In genomic region chr11:22407899-22408298, GRCh38 we compare ENCODE assay signal across 16 cellular contexts.
DNase-seq lines count a peak whose midpoint lies in the region; FAIRE-seq and TF ChIP-seq lines count a peak whose summit lies in the region.
"Had no signal": no experiment of that assay in that cellular context is flagged by ENCODE, and none has a peak within 500 bp of the region (broad histone marks: within the 10 kb centered on the region; RNA-seq: fewer than 3 reads in every experiment).

No MANE protein-coding gene starts in this region.

- FAIRE-seq in RCC 7860 (lab: Jason Lieb, UNC): no peak
- FAIRE-seq: D721Med had no signal

- no peaks in the 10 kb centered on the region for H3K27me3 Mint-ChIP-seq in neural crest cell (ENCODE audit: low read depth)

- no peak for TF ChIP-seq CTCF in neural crest cell (conservative IDR thresholded peaks at IDR 0.05)

- DNase-seq in DMS79 treated with DMSO at 0.1 percent for 48 hours (lab: John Stamatoyannopoulos, UW) (peak; percentile 78), NCI-H1092 treated with DMSO at 0.1 percent for 48 hours (lab: John Stamatoyannopoulos, UW) (peak; percentile 76), NCI-H69 (lab: John Stamatoyannopoulos, UW) (peak; percentile 64), neural crest cell (ENCODE audit: low read depth, low spot score) (peak; percentile 3), OCI-M2 (lab: John Stamatoyannopoulos, UW; ENCODE audit: unreplicated experiment) (no peak), RCC 7860 (ENCODE audit: low spot score) (no peak), HuH-7.5 (ENCODE audit: low spot score) (no peak)
- DNase-seq: ACHN; CD4-positive, alpha-beta T cell; IMR-90; NCI-H146; NCI-H748 treated with DMSO at 0.1 percent for 48 hours; Peyer's patch; SHP77; T-helper 17 cell had no signal

- peaks cover 13% of the 10 kb centered on the region for H3K4me1 Mint-ChIP-seq in neural crest cell
- H3K4me1 Mint-ChIP-seq: T-helper 17 cell had no signal

- peak overlapping the region; percentile 16 for H3K4me3 Mint-ChIP-seq in neural crest cell
- H3K4me3 Mint-ChIP-seq: CD4-positive, alpha-beta T cell; T-helper 17 cell had no signal

- H3K27ac Mint-ChIP-seq in neural crest cell (ENCODE audit: unreplicated experiment): peak overlapping the region; percentile 47
- H3K27ac Mint-ChIP-seq: CD4-positive, alpha-beta T cell; T-helper 17 cell had no signal

- no peaks in the 10 kb centered on the region for H3K9me3 Mint-ChIP-seq in neural crest cell
- H3K9me3 Mint-ChIP-seq: CD4-positive, alpha-beta T cell had no signal

- no peaks in the 10 kb centered on the region for H3K36me3 Mint-ChIP-seq in neural crest cell (ENCODE audit: low read depth)

Comparison
In these comparisons a context has a peak if more than half of its experiments do, and no peak if none do; other contexts are left out.
1. DNase-seq: peak in DMS79 treated with DMSO at 0.1 percent for 48 hours (single experiment), NCI-H1092 treated with DMSO at 0.1 percent for 48 hours (single experiment), NCI-H69 (single experiment) and neural crest cell (single experiment); none in OCI-M2 (single experiment), RCC 7860 (single experiment) and HuH-7.5 (single experiment).